In the genomic region with DNA sequence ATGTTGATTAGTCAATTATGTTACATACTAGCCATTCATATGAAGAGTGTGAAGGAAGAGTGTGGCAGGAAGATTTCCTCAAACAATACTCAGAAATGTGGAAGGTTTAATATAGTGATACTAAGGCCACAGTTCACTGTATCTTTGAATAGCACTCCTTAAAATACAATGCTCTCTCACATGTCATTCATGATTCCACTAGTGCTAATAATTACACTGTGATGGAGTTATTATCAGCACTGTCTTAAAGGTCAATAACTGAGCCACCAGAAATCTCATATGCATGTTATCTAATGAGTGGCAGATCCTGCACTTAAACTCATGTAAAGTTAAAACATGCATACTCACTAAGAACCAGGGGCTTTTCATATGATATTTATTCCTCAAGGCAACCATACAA, we compare ENCODE assay signal across 23 cellular contexts.
"Had no signal": no experiment of that assay in that cellular context is flagged by ENCODE, and none has a peak within 500 bp of the region (broad histone marks: within the 10 kb centered on the region; RNA-seq: fewer than 3 reads in every experiment).

No MANE protein-coding gene starts in this region.

- FAIRE-seq: endometrium, frontal cortex, kidney had no signal

- H3K27ac ChIP-seq: hepatocyte, neural progenitor cell, parathyroid adenoma, transverse colon, uterus had no signal

- H3K4me3 ChIP-seq: hepatocyte, lung, mucosa of descending colon, neural progenitor cell, spleen, suprapubic skin, transverse colon, upper lobe of right lung, uterus had no signal

- H3K4me1 ChIP-seq: neural progenitor cell, parathyroid adenoma, uterus had no signal

- DNase-seq: cerebellar nuclear complex; cortex of kidney; effector memory CD8-positive, alpha-beta T cell; erythroblast; head of caudate nucleus; kidney; left colon; mucosa of descending colon; naive thymus-derived CD4-positive, alpha-beta T cell; spleen; stimulated activated CD4-positive, alpha-beta T cell treated with anti-CD3 and anti-CD28 coated beads, Interleukin-4, amount 100 ng/mL, for 4 hours; stimulated activated naive B cell treated with anti-CD40 and anti-IgM and Interleukin-4, amounts not matched to agents 10 μg/mL and 1 μg/mL and 100 μg/mL, for 72 hours; transverse colon; upper lobe of right lung; uterus had no signal

- H3K36me3 ChIP-seq: neural progenitor cell, spleen, suprapubic skin, transverse colon, upper lobe of right lung, uterus had no signal

- H3K27me3 ChIP-seq: hepatocyte, neural progenitor cell, spleen, suprapubic skin, transverse colon, upper lobe of right lung, uterus had no signal

- ATAC-seq: effector memory CD8-positive, alpha-beta T cell; left colon; mucosa of descending colon; naive thymus-derived CD4-positive, alpha-beta T cell; sciatic nerve; stimulated activated naive B cell treated with anti-CD40 and anti-IgM and Interleukin-4, amounts not matched to agents 10 μg/mL and 1 μg/mL and 100 μg/mL, for 72 hours; upper lobe of right lung had no signal

- H3K9ac ChIP-seq: neural progenitor cell, parathyroid adenoma had no signal

- H3K9me3 ChIP-seq: mucosa of descending colon, spleen, suprapubic skin, transverse colon, upper lobe of right lung, uterus had no signal
